3 cellular contexts compared by ENCODE assay signal in the genomic region with DNA sequence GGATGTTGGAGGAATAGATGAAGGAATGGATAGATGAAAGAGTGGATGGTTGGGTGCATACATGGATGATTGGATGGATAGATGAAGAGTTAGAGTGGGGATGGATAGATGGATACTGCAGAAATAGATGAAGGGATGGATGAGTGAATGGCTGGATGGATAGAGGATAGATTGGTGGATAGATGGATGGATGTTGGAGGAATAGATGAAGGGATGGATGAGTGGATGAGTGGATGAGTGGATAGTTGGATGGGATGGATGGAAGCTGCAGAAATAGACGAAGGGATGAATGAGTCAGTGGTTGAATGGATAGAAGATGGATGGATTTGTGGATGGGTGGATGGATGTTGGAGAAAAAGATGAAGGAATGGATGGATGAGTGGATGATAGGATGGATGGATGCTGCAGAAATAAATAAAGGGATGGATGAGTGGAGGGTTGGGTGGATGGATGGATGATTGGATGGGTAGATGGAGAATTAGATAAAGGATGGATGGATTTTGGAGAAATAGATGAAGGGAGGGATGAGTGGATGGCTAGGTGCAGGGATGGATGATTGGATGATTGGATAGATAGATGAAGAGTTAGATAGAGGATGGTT.
A peak's percentile ranks its signal among the peaks of the same experiment; 100 is the strongest.
TF ChIP-seq lines count a peak whose summit lies in the region.

No MANE protein-coding gene starts in this region.

TF ChIP-seq in HEK293, 187 proteins besides CTCF, POLR2A, EP300 and RAD21:
- TF ChIP-seq ZNF501 (tag by site-specific recombination; IDR thresholded peaks at IDR 0.05) (no peak), ZBTB1 (tag by site-specific recombination; IDR thresholded peaks at IDR 0.05) (0 out of 2 replicates have a peak, but pooled peaks have one; percentile 3), ZBTB17 (tag by site-specific recombination; IDR thresholded peaks at IDR 0.05) (peak; percentile 100), ZNF366 (tag by site-specific recombination; conservative IDR thresholded peaks at IDR 0.05) (peak; percentile 98), ZNF777 (tag by site-specific recombination; IDR thresholded peaks at IDR 0.05; ENCODE audit: borderline replicate concordance) (0 out of 2 replicates have a peak, but pooled peaks have one; percentile 13)

TF ChIP-seq in IMR-90, 13 proteins besides CTCF, POLR2A, EP300 and RAD21:
- TF ChIP-seq MAZ (IDR thresholded peaks at IDR 0.05; ENCODE audit: borderline replicate concordance, low read depth, low read length) (no peak), BHLHE40 (IDR thresholded peaks at IDR 0.05; ENCODE audit: low read depth, low read length) (no peak), MAFK (IDR thresholded peaks at IDR 0.05; ENCODE audit: low read depth, low read length) (no peak), CHD1 (IDR thresholded peaks at IDR 0.05; ENCODE audit: low read depth, low read length) (no peak), SMC3 (IDR thresholded peaks at IDR 0.05; ENCODE audit: low read depth, low read length) (no peak), MXI1 (IDR thresholded peaks at IDR 0.05; ENCODE audit: borderline replicate concordance, low read depth, low read length) (no peak), NFE2L2 (IDR thresholded peaks at IDR 0.05; ENCODE audit: low read depth, low read length) (no peak), RFX5 (IDR thresholded peaks at IDR 0.05; ENCODE audit: low read depth, low read length) (no peak), FOS (IDR thresholded peaks at IDR 0.05; ENCODE audit: low read depth, low read length) (no peak), RCOR1 (IDR thresholded peaks at IDR 0.05; ENCODE audit: insufficient replicate concordance, low read length) (no peak), CEBPB (IDR thresholded peaks at IDR 0.05; ENCODE audit: low read depth, low read length) (no peak)
- TF ChIP-seq, protein P1, sequence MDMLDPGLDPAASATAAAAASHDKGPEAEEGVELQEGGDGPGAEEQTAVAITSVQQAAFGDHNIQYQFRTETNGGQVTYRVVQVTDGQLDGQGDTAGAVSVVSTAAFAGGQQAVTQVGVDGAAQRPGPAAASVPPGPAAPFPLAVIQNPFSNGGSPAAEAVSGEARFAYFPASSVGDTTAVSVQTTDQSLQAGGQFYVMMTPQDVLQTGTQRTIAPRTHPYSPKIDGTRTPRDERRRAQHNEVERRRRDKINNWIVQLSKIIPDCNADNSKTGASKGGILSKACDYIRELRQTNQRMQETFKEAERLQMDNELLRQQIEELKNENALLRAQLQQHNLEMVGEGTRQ (IDR thresholded peaks at IDR 0.05; ENCODE audit: low read depth, low read length): no peak
- TF ChIP-seq, protein P2, sequence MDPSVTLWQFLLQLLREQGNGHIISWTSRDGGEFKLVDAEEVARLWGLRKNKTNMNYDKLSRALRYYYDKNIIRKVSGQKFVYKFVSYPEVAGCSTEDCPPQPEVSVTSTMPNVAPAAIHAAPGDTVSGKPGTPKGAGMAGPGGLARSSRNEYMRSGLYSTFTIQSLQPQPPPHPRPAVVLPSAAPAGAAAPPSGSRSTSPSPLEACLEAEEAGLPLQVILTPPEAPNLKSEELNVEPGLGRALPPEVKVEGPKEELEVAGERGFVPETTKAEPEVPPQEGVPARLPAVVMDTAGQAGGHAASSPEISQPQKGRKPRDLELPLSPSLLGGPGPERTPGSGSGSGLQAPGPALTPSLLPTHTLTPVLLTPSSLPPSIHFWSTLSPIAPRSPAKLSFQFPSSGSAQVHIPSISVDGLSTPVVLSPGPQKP (IDR thresholded peaks at IDR 0.05; ENCODE audit: borderline replicate concordance, low read depth, low read length): no peak

TF ChIP-seq in H1, 55 proteins besides CTCF, POLR2A, EP300 and RAD21:
- TF ChIP-seq YY1 (IDR thresholded peaks at IDR 0.05; ENCODE audit: low read depth, low read length): no peak
- TF ChIP-seq, protein P3, sequence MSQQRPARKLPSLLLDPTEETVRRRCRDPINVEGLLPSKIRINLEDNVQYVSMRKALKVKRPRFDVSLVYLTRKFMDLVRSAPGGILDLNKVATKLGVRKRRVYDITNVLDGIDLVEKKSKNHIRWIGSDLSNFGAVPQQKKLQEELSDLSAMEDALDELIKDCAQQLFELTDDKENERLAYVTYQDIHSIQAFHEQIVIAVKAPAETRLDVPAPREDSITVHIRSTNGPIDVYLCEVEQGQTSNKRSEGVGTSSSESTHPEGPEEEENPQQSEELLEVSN (IDR thresholded peaks at IDR 0.05): no peak
